ENCODE assay signal across 7 cellular contexts in the genomic region with DNA sequence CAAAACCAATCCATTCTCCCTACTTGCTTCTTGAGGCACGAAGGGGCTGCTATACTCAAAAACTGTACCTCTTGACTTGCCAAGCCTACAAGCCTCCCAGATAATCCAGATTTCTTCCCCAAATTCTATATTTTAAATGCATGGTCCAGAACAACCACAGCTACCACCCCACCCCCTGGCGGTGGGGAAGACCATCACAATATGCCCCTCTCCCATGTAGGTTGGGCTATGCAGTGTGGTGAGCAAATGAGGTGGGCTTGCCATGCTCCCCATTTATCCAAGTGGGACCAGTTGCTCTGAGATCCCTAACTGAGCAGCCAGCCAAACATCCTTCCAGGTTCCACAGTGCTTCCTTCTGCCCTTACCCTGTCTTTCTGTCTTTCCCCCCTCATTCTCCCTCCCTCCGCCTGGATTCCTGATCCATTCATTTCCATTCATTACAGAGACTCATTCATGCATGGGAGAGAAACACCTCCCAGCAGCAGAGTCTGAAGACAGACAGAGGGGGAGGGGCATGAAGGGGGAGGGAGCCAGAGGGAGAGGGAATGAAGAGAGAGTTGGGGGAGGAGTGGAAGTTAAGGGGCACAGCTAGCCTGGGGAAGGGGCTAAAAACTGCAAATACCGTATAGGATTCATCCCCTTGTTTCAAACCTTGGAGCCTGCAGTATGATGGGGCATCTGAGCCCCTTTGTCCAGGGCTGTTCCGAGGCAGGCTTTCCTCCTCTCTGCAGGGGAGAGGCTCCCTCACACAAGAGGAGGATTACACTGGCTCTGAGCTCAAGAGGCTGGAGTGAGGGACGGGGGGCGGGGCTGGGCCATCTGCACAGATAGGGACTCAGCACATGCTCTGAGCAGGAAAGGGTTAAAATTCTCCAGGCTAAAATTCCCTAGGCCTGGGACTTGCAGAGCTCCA. TPM values are rescaled to one million over a fixed set of nuclear protein-coding genes. Genes with fewer than 3 reads are reported as not detected.
DNase-seq lines count a peak whose midpoint lies in the region; ATAC-seq and TF ChIP-seq lines count a peak whose summit lies in the region.
"Had no signal": no experiment of that assay in that cellular context is flagged by ENCODE, and none has a peak within 500 bp of the region (broad histone marks: within the 10 kb centered on the region; RNA-seq: fewer than 3 reads in every experiment).

No MANE protein-coding gene starts in this region.

- POLR2A ChIA-PET in SK-N-SH (lab: Yijun Ruan, JAX), result interaction anchor here (1.8 to 3.0 kb wide), 2 partner anchors 10 to 23 kb away, joined by 12 read pairs; a partner anchor contains a TSS
- POLR2A ChIA-PET in PC-9 (lab: Charles Lee; ENCODE audit: unreplicated experiment), result no interaction called here

- H3F3A ChIP-seq in SK-N-SH (replicated peaks; ENCODE audit: insufficient read depth) (peaks cover 48% of the 10 kb centered on the region), PC-9 (ENCODE audit: insufficient read depth, low read depth) (peaks cover 14% of the 10 kb centered on the region; the same call in 1 of the 2 replicates)

- DNase-seq in SK-N-SH, result peak; percentile 71
- peak in 14 of 49 donors; percentile 8 to 41 (median 24) for DNase-seq in substantia nigra (lab: John Stamatoyannopoulos, UW)
- no peak for DNase-seq in PC-9
- no peak for DNase-seq in NCI-H146 treated with DMSO at 0.1 percent for 48 hours (lab: John Stamatoyannopoulos, UW; ENCODE audit: unreplicated experiment)

- H3K4me3 ChIP-seq in SK-N-SH (ENCODE audit: low read depth in 2 of 2, low read length in 1 of 2) (peak overlapping the region in 1 of 2 experiments; percentile 16; a peak in 1 of 4 replicates), ectodermal cell (ENCODE audit: insufficient read depth, low read depth, low read length) (peak overlapping the region; percentile 35), PC-9 (no peak overlapping the region)
- H3K4me3 ChIP-seq: BLaER1 treated with 17β-estradiol and CSF1 and Interleukin-3, amounts not matched to agents 10 nM and 100 nM had no signal

- TF ChIP-seq EP300 in SK-N-SH (IDR thresholded peaks at IDR 0.05; ENCODE audit: borderline replicate concordance in 1 of 2, low read depth in 1 of 2, low read length in 1 of 2), result no peak

- no peaks in the 10 kb centered on the region for H3K9me2 ChIP-seq in SK-N-SH
- no peaks in the 10 kb centered on the region for H3K9me2 ChIP-seq in PC-9 (ENCODE audit: insufficient read depth)

- H3K27me3 ChIP-seq in SK-N-SH (ENCODE audit: insufficient read depth), result no peaks in the 10 kb centered on the region
- no peaks in the 10 kb centered on the region for H3K27me3 ChIP-seq in ectodermal cell (ENCODE audit: control insufficient read depth, insufficient read depth, low read length, poor library complexity, severe bottlenecking)
- H3K27me3 ChIP-seq in PC-9 (ENCODE audit: insufficient read depth, low read depth), result no peaks in the 10 kb centered on the region
- H3K27me3 ChIP-seq: BLaER1 treated with 17β-estradiol and CSF1 and Interleukin-3, amounts not matched to agents 10 nM and 100 nM had no signal

- H4K20me1 ChIP-seq in SK-N-SH (ENCODE audit: insufficient read depth) (peaks cover 14% of the 10 kb centered on the region; the same call in 1 of the 2 replicates), PC-9 (ENCODE audit: insufficient read depth) (no peaks in the 10 kb centered on the region)

- CTCF ChIA-PET in SK-N-SH (lab: Yijun Ruan, JAX) (interaction anchor here (1.1 to 20.5 kb wide), 16 partner anchors 9 to 95 kb away, joined by 3 to 555 read pairs (median 13); a partner anchor contains a TSS), PC-9 (lab: Charles Lee) (interaction anchor here (0.6 kb wide), 1 partner anchor 764 kb away, joined by 4 read pairs; no protein-coding TSS in a partner anchor)

- H3K79me2 ChIP-seq in SK-N-SH (ENCODE audit: insufficient read depth) (no peaks in the 10 kb centered on the region), PC-9 (ENCODE audit: low read depth) (0 out of 2 replicates have a peak, but pooled peaks cover 4% of the 10 kb centered on the region)

- ATAC-seq in SK-N-SH treated with all-trans-retinoic acid at 6 μM for 48 hours, result no peak

- no peak for TF ChIP-seq RAD21 in SK-N-SH (IDR thresholded peaks at IDR 0.05; ENCODE audit: low read length)

- no peak overlapping the region for H2AFZ ChIP-seq in SK-N-SH (ENCODE audit: low read depth)
- no peak overlapping the region for H2AFZ ChIP-seq in PC-9

- H3K27ac ChIP-seq in SK-N-SH (ENCODE audit: low read depth in 2 of 2, low read length in 1 of 2) (no peak overlapping the region; a peak in 1 of 4 replicates), ectodermal cell (ENCODE audit: insufficient read depth, low read depth, low read length, poor library complexity, severe bottlenecking) (peak overlapping the region; percentile 99), substantia nigra (ENCODE audit: low read depth, low read length, poor library complexity, severe bottlenecking) (peak overlapping the region; percentile 7), PC-9 (no peak overlapping the region)
- H3K27ac ChIP-seq: BLaER1 treated with 17β-estradiol and CSF1 and Interleukin-3, amounts not matched to agents 10 nM and 100 nM had no signal

- no TSS peak for BruUV-seq in PC-9 (replicated peaks; lab: Mats Ljungman, UMichigan)

- WGBS in SK-N-SH (ENCODE audit: low lambda C conversion rate), result 76% methylated on average over 6 of the region's 7 CpGs
- 9 to 10% methylated on average over 7 of the region's 7 CpGs for WGBS in ectodermal cell, 2 experiments

- peaks cover 13 to 42% of the 10 kb centered on the region in 2 experiments for H3K36me3 ChIP-seq in SK-N-SH (replicated peaks in 1 of 2; ENCODE audit: control insufficient read depth in 1 of 2, insufficient read depth in 2 of 2, low read length in 1 of 2)
- peaks cover 37% of the 10 kb centered on the region for H3K36me3 ChIP-seq in ectodermal cell (ENCODE audit: control insufficient read depth, insufficient read depth, low read length)
- H3K36me3 ChIP-seq in PC-9 (ENCODE audit: low read depth), result no peaks in the 10 kb centered on the region

- H3K9me3 ChIP-seq in SK-N-SH (no peaks in the 10 kb centered on the region), ectodermal cell (ENCODE audit: control insufficient read depth, low read length) (no peaks in the 10 kb centered on the region), PC-9 (ENCODE audit: insufficient read depth, low read depth) (no peaks in the 10 kb centered on the region)
- H3K9me3 ChIP-seq: BLaER1 treated with 17β-estradiol and CSF1 and Interleukin-3, amounts not matched to agents 10 nM and 100 nM had no signal

- no peak overlapping the region for H3K9ac ChIP-seq in SK-N-SH
- H3K9ac ChIP-seq: BLaER1 treated with 17β-estradiol and CSF1 and Interleukin-3, amounts not matched to agents 10 nM and 100 nM had no signal

- no peak overlapping the region for H3K4me2 ChIP-seq in SK-N-SH
- H3K4me2 ChIP-seq in PC-9, result no peak overlapping the region

- intact Hi-C loops in PC-9 (cut with micrococcal nuclease; ENCODE audit: unreplicated experiment), result no loop called here

- H3K4me1 ChIP-seq in SK-N-SH (ENCODE audit: control insufficient read depth in 1 of 2, insufficient read depth in 2 of 2, low read depth in 1 of 2, low read length in 1 of 2) (peaks cover 18 to 23% of the 10 kb centered on the region in 2 experiments), ectodermal cell (ENCODE audit: control insufficient read depth, insufficient read depth, low read length) (peaks cover 46% of the 10 kb centered on the region), PC-9 (replicated peaks; ENCODE audit: insufficient read depth) (no peaks in the 10 kb centered on the region)

- TF ChIP-seq CTCF in SK-N-SH (IDR thresholded peaks at IDR 0.05), result no peak
- TF ChIP-seq CTCF in PC-9 (conservative IDR thresholded peaks at IDR 0.05), result no peak

TF ChIP-seq in SK-N-SH, 30 proteins besides CTCF, POLR2A, EP300 and RAD21 (continues in another document):
- TF ChIP-seq RCOR1 (IDR thresholded peaks at IDR 0.05; ENCODE audit: low read length), result no peak

TF ChIP-seq in SK-N-SH treated with all-trans-retinoic acid at 6 μM for 48 hours, 23 proteins besides CTCF, POLR2A, EP300 and RAD21 (continues in another document):
- TF ChIP-seq TOX (CRISPR knock-in tag; IDR thresholded peaks at IDR 0.05; ENCODE audit: borderline replicate concordance), result no peak
- no peak for TF ChIP-seq PPARA (CRISPR knock-in tag; IDR thresholded peaks at IDR 0.05; ENCODE audit: borderline replicate concordance)
- no peak for TF ChIP-seq ZC3H10 (CRISPR knock-in tag; IDR thresholded peaks at IDR 0.05)

RNA-seq across cellular contexts. Expression of a gene that starts 4.4 kb away (rescaled TPM):
- polyA plus RNA-seq in SK-N-SH (2012; rRNA removed), result 22.1 and 24.1 TPM in 2 replicates
- polyA plus RNA-seq in SK-N-SH (2012; cell fraction: cytosol; rRNA removed), result 10.7 and 24.0 TPM in 2 replicates
- 58.1 and 70.5 TPM in 2 replicates for polyA plus RNA-seq in SK-N-SH (2012; cell fraction: nucleus; rRNA removed)
- polyA plus RNA-seq in ectodermal cell (2013, experiment 1 of 4), result 132 TPM
- 131 TPM for polyA plus RNA-seq in ectodermal cell (2013, experiment 2 of 4)
- polyA plus RNA-seq in ectodermal cell (2013, experiment 3 of 4), result 126 TPM
- polyA plus RNA-seq in ectodermal cell (2013, experiment 4 of 4), result 141 TPM
- total RNA-seq in PC-9 (2021), result 23.0 and 25.3 TPM in 2 replicates

RNA-seq across cellular contexts. Expression of a gene that starts 6.8 kb away (rescaled TPM):
- polyA plus RNA-seq in SK-N-SH (2012; rRNA removed), result 0.82 and 0.94 TPM in 2 replicates
- 0.41 and 0.58 TPM in 2 replicates for polyA plus RNA-seq in SK-N-SH (2012; cell fraction: cytosol; rRNA removed)
- polyA plus RNA-seq in SK-N-SH (2012; cell fraction: nucleus; rRNA removed), result 2.0 TPM in 2 replicates
- 1.3 TPM for polyA plus RNA-seq in ectodermal cell (2013, experiment 1 of 4)
- 2.3 TPM for polyA plus RNA-seq in ectodermal cell (2013, experiment 2 of 4)
- polyA plus RNA-seq in ectodermal cell (2013, experiment 3 of 4), result 1.7 TPM
- polyA plus RNA-seq in ectodermal cell (2013, experiment 4 of 4), result 2.3 TPM
- 0.35 and 1.4 TPM in 2 replicates for total RNA-seq in PC-9 (2021)

RNA-seq across cellular contexts. Expression of a gene that starts 23.9 kb away (rescaled TPM):
- 58.8 and 64.2 TPM in 2 replicates for polyA plus RNA-seq in SK-N-SH (2012; rRNA removed)
- polyA plus RNA-seq in SK-N-SH (2012; cell fraction: cytosol; rRNA removed), result 20.9 and 35.4 TPM in 2 replicates
- 201 and 236 TPM in 2 replicates for polyA plus RNA-seq in SK-N-SH (2012; cell fraction: nucleus; rRNA removed)
- polyA plus RNA-seq in ectodermal cell (2013, experiment 1 of 4), result 44.4 TPM
- 53.2 TPM for polyA plus RNA-seq in ectodermal cell (2013, experiment 2 of 4)
- polyA plus RNA-seq in ectodermal cell (2013, experiment 3 of 4), result 38.2 TPM
- 46.4 TPM for polyA plus RNA-seq in ectodermal cell (2013, experiment 4 of 4)
- total RNA-seq in PC-9 (2021), result 12.7 and 13.0 TPM in 2 replicates

RNA-seq across cellular contexts. Expression of a gene that starts 36.4 kb away (rescaled TPM):
- not detected in 2 replicates for polyA plus RNA-seq in SK-N-SH (2012; rRNA removed)
- not detected in 2 replicates for polyA plus RNA-seq in SK-N-SH (2012; cell fraction: cytosol; rRNA removed)
- polyA plus RNA-seq in SK-N-SH (2012; cell fraction: nucleus; rRNA removed), result not detected in 2 replicates
- polyA plus RNA-seq in ectodermal cell (2013, experiment 1 of 4), result not detected
- polyA plus RNA-seq in ectodermal cell (2013, experiment 2 of 4), result not detected
- not detected for polyA plus RNA-seq in ectodermal cell (2013, experiment 3 of 4)
- not detected for polyA plus RNA-seq in ectodermal cell (2013, experiment 4 of 4)
- total RNA-seq in PC-9 (2021), result not detected in 2 replicates

RNA-seq across cellular contexts. Expression of a gene that starts 51.9 kb away (rescaled TPM):
- not detected in 2 replicates for polyA plus RNA-seq in SK-N-SH (2012; rRNA removed)
- polyA plus RNA-seq in SK-N-SH (2012; cell fraction: cytosol; rRNA removed), result 0.03 TPM in 1 of 2 replicates, not detected in the other
- polyA plus RNA-seq in SK-N-SH (2012; cell fraction: nucleus; rRNA removed), result not detected in 2 replicates
- polyA plus RNA-seq in ectodermal cell (2013, experiment 1 of 4), result not detected
- not detected for polyA plus RNA-seq in ectodermal cell (2013, experiment 2 of 4)
- polyA plus RNA-seq in ectodermal cell (2013, experiment 3 of 4), result not detected
- polyA plus RNA-seq in ectodermal cell (2013, experiment 4 of 4), result not detected
- not detected in 2 replicates for total RNA-seq in PC-9 (2021)

Comparison
In these comparisons a context has a peak if more than half of its experiments do, and no peak if none do; other contexts are left out.
1. H3K27ac ChIP-seq: peak in ectodermal cell (single experiment) and substantia nigra (single experiment); none in SK-N-SH (0 of 2) and PC-9 (single experiment).